Comparison of ENCODE assay signal across 28 cellular contexts in genomic region chr22:23657712-23658111, GRCh38. TPM values are rescaled to one million over a fixed set of nuclear protein-coding genes. Genes with fewer than 3 reads are reported as not detected.
DNase-seq lines count a peak whose midpoint lies in the region; ATAC-seq and TF ChIP-seq lines count a peak whose summit lies in the region.
"Had no signal": no experiment of that assay in that cellular context is flagged by ENCODE, and none has a peak within 500 bp of the region (broad histone marks: within the 10 kb centered on the region; RNA-seq: fewer than 3 reads in every experiment).

No MANE protein-coding gene starts in this region.

- H3K9me3 ChIP-seq in T-helper 17 cell (ENCODE audit: control insufficient read depth, low read length, poor library complexity, severe bottlenecking) = no peaks in the 10 kb centered on the region
- no peaks in the 10 kb centered on the region for H3K9me3 ChIP-seq in upper lobe of right lung
- H3K9me3 ChIP-seq: MG63, SJCRH30 had no signal

- no peaks in the 10 kb centered on the region for H3K27me3 ChIP-seq in upper lobe of right lung
- H3K27me3 ChIP-seq: MG63, SJCRH30 had no signal

- H3K27ac Mint-ChIP-seq in T-helper 17 cell (peak overlapping the region; percentile 76), memory B cell (peak overlapping the region; percentile 31)
- H3K27ac Mint-ChIP-seq in dendritic cell treated with granulocyte-macrophage colony-stimulating factor and Interleukin-4, amounts not matched to agents 40 ng/mL and 50 ng/mL, for 4 days = peak overlapping the region; percentile 28
- H3K27ac Mint-ChIP-seq: CD8-positive, alpha-beta memory T cell had no signal

- peaks cover 12% of the 10 kb centered on the region for H3K36me3 Mint-ChIP-seq in T-helper 17 cell (ENCODE audit: low read depth)
- peaks cover 77% of the 10 kb centered on the region for H3K36me3 Mint-ChIP-seq in dendritic cell treated with granulocyte-macrophage colony-stimulating factor and Interleukin-4, amounts not matched to agents 40 ng/mL and 50 ng/mL, for 4 days (ENCODE audit: low read depth)
- peaks cover 27% of the 10 kb centered on the region for H3K36me3 Mint-ChIP-seq in memory B cell

- no peak for TF ChIP-seq CTCF in upper lobe of right lung (IDR thresholded peaks at IDR 0.05)
- no peak for TF ChIP-seq CTCF in RWPE1 (conservative IDR thresholded peaks at IDR 0.05; ENCODE audit: low read depth)

- DNase-seq in T-helper 17 cell (no peak), memory B cell (ENCODE audit: low spot score in 2 of 2) (no peak), upper lobe of right lung (peak; percentile 1), GOT3 (lab: John Stamatoyannopoulos, UW) (no peak), RWPE1 (ENCODE audit: low spot score) (no peak)
- DNase-seq: Calu3; CD8-positive, alpha-beta memory T cell; DND-41; HCEC 1CT; IMR-90; KG1; MG63; NCI-H1105 treated with DMSO at 0.1 percent for 48 hours; NCI-H146; NCI-H1930; NCI-H446 treated with DMSO at 0.1 percent for 48 hours; NCI-H526; NCI-H82; NK-92 treated with Interleukin-12 subunit alpha and Interleukin-12 subunit beta, amount 100 ng/mL, for 24 hours; PC-3; SJCRH30 had no signal

- POLR2A ChIA-PET in RWPE1 (lab: Yijun Ruan, JAX; ENCODE audit: low non-redundant PET) = no interaction called here

- H3K27ac ChIP-seq in upper lobe of right lung = no peak overlapping the region
- H3K27ac ChIP-seq in RWPE1 = no peak overlapping the region
- H3K27ac ChIP-seq: C4-2B, SJCRH30 had no signal

- H3K4me1 Mint-ChIP-seq in T-helper 17 cell (peaks cover 5% of the 10 kb centered on the region), memory B cell (peaks cover 2% of the 10 kb centered on the region)
- H3K4me1 Mint-ChIP-seq in dendritic cell treated with granulocyte-macrophage colony-stimulating factor and Interleukin-4, amounts not matched to agents 40 ng/mL and 50 ng/mL, for 4 days (ENCODE audit: low read depth) = peaks cover 7% of the 10 kb centered on the region

- no peaks in the 10 kb centered on the region for H3K27me3 Mint-ChIP-seq in T-helper 17 cell
- no peaks in the 10 kb centered on the region for H3K27me3 Mint-ChIP-seq in dendritic cell treated with granulocyte-macrophage colony-stimulating factor and Interleukin-4, amounts not matched to agents 40 ng/mL and 50 ng/mL, for 4 days
- H3K27me3 Mint-ChIP-seq in memory B cell = no peaks in the 10 kb centered on the region
- H3K27me3 Mint-ChIP-seq: CD8-positive, alpha-beta memory T cell had no signal

- CTCF ChIA-PET in RWPE1 (lab: Yijun Ruan, JAX) = no interaction called here

- H3K4me3 ChIP-seq in upper lobe of right lung = no peak overlapping the region
- H3K4me3 ChIP-seq: MG63, SJCRH30 had no signal

- no peak overlapping the region for H3K4me3 Mint-ChIP-seq in T-helper 17 cell
- H3K4me3 Mint-ChIP-seq in dendritic cell treated with granulocyte-macrophage colony-stimulating factor and Interleukin-4, amounts not matched to agents 40 ng/mL and 50 ng/mL, for 4 days = no peak overlapping the region
- H3K4me3 Mint-ChIP-seq in memory B cell = no peak overlapping the region
- H3K4me3 Mint-ChIP-seq: CD8-positive, alpha-beta memory T cell had no signal

- H3K9me3 Mint-ChIP-seq in dendritic cell treated with granulocyte-macrophage colony-stimulating factor and Interleukin-4, amounts not matched to agents 40 ng/mL and 50 ng/mL, for 4 days = no peaks in the 10 kb centered on the region
- peaks cover 2% of the 10 kb centered on the region for H3K9me3 Mint-ChIP-seq in memory B cell

- peaks cover 19% of the 10 kb centered on the region for H3K36me3 ChIP-seq in upper lobe of right lung

- ATAC-seq in T-helper 17 cell = no peak
- ATAC-seq in memory B cell (ENCODE audit: low read depth) = no peak
- ATAC-seq in upper lobe of right lung = no peak
- ATAC-seq in GM21786 (IDR thresholded peaks at IDR 0.05; ENCODE audit: unreplicated experiment) = no peak
- ATAC-seq: PC-3, Right ventricle myocardium inferior, SK-N-SH treated with all-trans-retinoic acid at 6 μM for 48 hours had no signal

- intact Hi-C loops in dendritic cell treated with granulocyte-macrophage colony-stimulating factor and Interleukin-4, amounts not matched to agents 40 ng/mL and 50 ng/mL, for 4 days (cut with micrococcal nuclease) = no loop called here
- intact Hi-C loops in upper lobe of right lung (cut with DNase I) = no loop called here

- H3K4me1 ChIP-seq in upper lobe of right lung = no peaks in the 10 kb centered on the region
- H3K4me1 ChIP-seq: SJCRH30 had no signal

RNA-seq across cellular contexts. Expression of gene DRICH1, which starts 25.6 kb away (rescaled TPM):
- 1 to 10 TPM in 1 of 2 donors, under 1 TPM in 1; 0.42 to 2.5 TPM for total RNA-seq in T-helper 17 cell
- 0.96 TPM for total RNA-seq in upper lobe of right lung
- total RNA-seq: IMR-90, Right ventricle myocardium inferior, SJCRH30 had no signal

RNA-seq across cellular contexts. Expression of gene RGL4, which starts 33.1 kb away (rescaled TPM):
- total RNA-seq in T-helper 17 cell = 10 to 100 TPM; 16.0 to 20.2 TPM
- total RNA-seq in upper lobe of right lung = 1.2 TPM
- total RNA-seq: A673, Calu3, H1, IMR-90, PC-3, Right ventricle myocardium inferior, SJCRH30 had no signal
